Comparison of ENCODE assay signal across 2 cellular contexts in the genomic region with DNA sequence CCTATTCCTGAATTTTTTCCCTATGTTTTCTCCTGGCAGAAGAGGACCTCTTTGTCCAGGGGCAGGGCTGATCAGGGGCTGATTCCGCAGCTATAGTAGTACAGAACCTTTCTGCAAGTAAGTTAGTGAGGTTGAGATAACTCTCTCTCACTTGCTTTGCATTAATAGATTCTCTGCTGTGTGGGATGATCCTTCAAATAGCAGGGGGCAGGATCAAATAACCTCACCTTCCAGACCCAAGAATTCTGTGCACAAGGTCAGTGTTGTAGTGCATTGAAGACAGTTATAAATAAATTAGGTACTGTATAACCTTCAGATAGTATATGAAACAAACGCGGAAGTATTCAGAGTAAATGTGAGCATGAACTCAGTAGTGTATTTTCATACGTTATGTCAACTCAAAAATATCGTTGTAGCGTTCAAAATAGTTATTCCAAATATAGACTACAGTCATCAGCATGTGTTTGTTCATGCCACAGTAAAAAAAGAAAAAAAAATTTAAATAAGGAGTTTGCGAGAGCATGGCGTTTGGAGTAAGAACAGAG.
TF ChIP-seq lines count a peak whose summit lies in the region.

No MANE protein-coding gene starts in this region.

TF ChIP-seq in GM23338, 12 proteins besides CTCF, POLR2A, EP300 and RAD21:
- TF ChIP-seq ZNF331 (CRISPR knock-in tag; IDR thresholded peaks at IDR 0.05; ENCODE audit: low read depth) (no peak), STAT1 (IDR thresholded peaks at IDR 0.05; ENCODE audit: unreplicated experiment) (no peak), ZNF114 (CRISPR knock-in tag; IDR thresholded peaks at IDR 0.05) (no peak), POLR2AphosphoS5 (IDR thresholded peaks at IDR 0.05; ENCODE audit: low read depth) (no peak), CREB1 (CRISPR knock-in tag; IDR thresholded peaks at IDR 0.05; ENCODE audit: low read depth) (no peak), ZNF462 (CRISPR knock-in tag; IDR thresholded peaks at IDR 0.05) (0 out of 2 replicates have a peak, but pooled peaks have one; percentile 28), EZH2phosphoT487 (IDR thresholded peaks at IDR 0.05; ENCODE audit: unreplicated experiment) (no peak)
TF ChIP-seq in GM23338: peak in this region for 1.

TF ChIP-seq in K562, 482 proteins besides CTCF, POLR2A, EP300 and RAD21:
- TF ChIP-seq ZNF184 (CRISPR knock-in tag; IDR thresholded peaks at IDR 0.05) (no peak), ZNF121 (CRISPR knock-in tag; conservative IDR thresholded peaks at IDR 0.05) (no peak), KDM1A (IDR thresholded peaks at IDR 0.05) (no peak), ZKSCAN1 (IDR thresholded peaks at IDR 0.05; ENCODE audit: low read depth, low read length) (no peak)
- TF ChIP-seq, protein P1, sequence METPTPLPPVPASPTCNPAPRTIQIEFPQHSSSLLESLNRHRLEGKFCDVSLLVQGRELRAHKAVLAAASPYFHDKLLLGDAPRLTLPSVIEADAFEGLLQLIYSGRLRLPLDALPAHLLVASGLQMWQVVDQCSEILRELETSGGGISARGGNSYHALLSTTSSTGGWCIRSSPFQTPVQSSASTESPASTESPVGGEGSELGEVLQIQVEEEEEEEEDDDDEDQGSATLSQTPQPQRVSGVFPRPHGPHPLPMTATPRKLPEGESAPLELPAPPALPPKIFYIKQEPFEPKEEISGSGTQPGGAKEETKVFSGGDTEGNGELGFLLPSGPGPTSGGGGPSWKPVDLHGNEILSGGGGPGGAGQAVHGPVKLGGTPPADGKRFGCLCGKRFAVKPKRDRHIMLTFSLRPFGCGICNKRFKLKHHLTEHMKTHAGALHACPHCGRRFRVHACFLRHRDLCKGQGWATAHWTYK (CRISPR knock-in tag; IDR thresholded peaks at IDR 0.05), result no peak
